In the genomic region with DNA sequence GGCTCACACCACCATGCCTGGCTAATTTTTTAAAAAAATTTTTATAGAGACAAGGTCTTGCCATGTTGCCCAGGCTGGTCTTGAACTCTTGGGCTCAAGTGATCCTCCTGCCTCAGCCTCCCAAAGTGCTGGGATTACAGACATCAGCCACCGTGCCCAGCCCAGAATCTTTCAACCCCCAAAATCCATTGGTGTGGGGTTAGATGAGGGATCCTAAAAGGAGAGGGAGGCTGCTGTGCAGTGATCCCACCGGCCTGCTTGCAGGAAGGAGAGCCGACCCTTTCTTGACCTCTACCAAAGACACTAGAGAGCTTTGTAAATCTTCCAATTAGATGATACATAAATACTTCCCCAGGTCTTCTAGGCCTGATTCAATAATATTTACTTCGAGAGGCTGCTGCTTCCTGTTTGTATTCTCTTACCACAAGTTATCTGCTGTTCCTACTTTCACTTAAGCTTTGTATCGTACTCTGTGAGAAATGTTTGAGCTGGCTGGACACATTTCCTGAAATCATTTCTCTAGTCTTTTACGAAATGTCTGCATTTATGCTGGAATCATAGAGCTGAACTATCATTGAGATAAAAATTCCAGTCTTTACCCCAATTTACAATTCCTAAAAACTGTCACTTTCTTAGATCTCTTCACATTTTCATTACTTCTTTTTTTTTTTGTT, we compare ENCODE assay signal across 8 cellular contexts.
DNase-seq lines count a peak whose midpoint lies in the region; ATAC-seq and TF ChIP-seq lines count a peak whose summit lies in the region.

No MANE protein-coding gene starts in this region.

- H3K4me1 Mint-ChIP-seq in stimulated activated effector memory CD8-positive, alpha-beta T cell treated with anti-CD3 and anti-CD28 coated beads, Interleukin-12 subunit alpha, Interleukin-12 subunit beta, amount 100 ng/mL, for 72 hours, result peaks cover 25% of the 10 kb centered on the region

- H3K27ac Mint-ChIP-seq in stimulated activated effector memory CD8-positive, alpha-beta T cell treated with anti-CD3 and anti-CD28 coated beads, Interleukin-12 subunit alpha, Interleukin-12 subunit beta, amount 100 ng/mL, for 72 hours, result peak overlapping the region; percentile 85

- no peak overlapping the region for H3K4me3 ChIP-seq in WERI-Rb-1 (ENCODE audit: low read depth, low read length)

- H3K9me3 ChIP-seq in WERI-Rb-1 (ENCODE audit: severe bottlenecking), result no peaks in the 10 kb centered on the region

- H3K36me3 ChIP-seq in WERI-Rb-1, result no peaks in the 10 kb centered on the region

- no peaks in the 10 kb centered on the region for H3K36me3 Mint-ChIP-seq in stimulated activated effector memory CD8-positive, alpha-beta T cell treated with anti-CD3 and anti-CD28 coated beads, Interleukin-12 subunit alpha, Interleukin-12 subunit beta, amount 100 ng/mL, for 72 hours

- no peaks in the 10 kb centered on the region for H3K9me3 Mint-ChIP-seq in stimulated activated effector memory CD8-positive, alpha-beta T cell treated with anti-CD3 and anti-CD28 coated beads, Interleukin-12 subunit alpha, Interleukin-12 subunit beta, amount 100 ng/mL, for 72 hours

- peak; percentile 56 for ATAC-seq in GM21576 (IDR thresholded peaks at IDR 0.05; ENCODE audit: unreplicated experiment)
- ATAC-seq in SK-N-SH treated with all-trans-retinoic acid at 6 μM for 48 hours, result peak; percentile 77
- ATAC-seq in stimulated activated effector memory CD8-positive, alpha-beta T cell treated with anti-CD3 and anti-CD28 coated beads, Interleukin-12 subunit alpha, Interleukin-12 subunit beta, amount 100 ng/mL, for 72 hours, result peak; percentile 88
- ATAC-seq in HG02970 (IDR thresholded peaks at IDR 0.05; ENCODE audit: low FRiP score, unreplicated experiment), result no peak
- no peak for ATAC-seq in HG02981 (IDR thresholded peaks at IDR 0.05; ENCODE audit: unreplicated experiment)
- no peak for ATAC-seq in GM18498 (IDR thresholded peaks at IDR 0.05; ENCODE audit: unreplicated experiment)

- TF ChIP-seq CTCF in WERI-Rb-1 (IDR thresholded peaks at IDR 0.05; ENCODE audit: low read depth, low read length), result no peak

- peak overlapping the region; percentile 58 for H3K4me3 Mint-ChIP-seq in stimulated activated effector memory CD8-positive, alpha-beta T cell treated with anti-CD3 and anti-CD28 coated beads, Interleukin-12 subunit alpha, Interleukin-12 subunit beta, amount 100 ng/mL, for 72 hours

- H3K27me3 ChIP-seq in WERI-Rb-1 (ENCODE audit: insufficient read depth, low read depth, severe bottlenecking), result no peaks in the 10 kb centered on the region

- H3K27ac ChIP-seq in WERI-Rb-1, result no peak overlapping the region

- DNase-seq in foreskin melanocyte (peak; percentile 65), WERI-Rb-1 (no peak)
- DNase-seq in stimulated activated effector memory CD8-positive, alpha-beta T cell treated with anti-CD3 and anti-CD28 coated beads, Interleukin-12 subunit alpha, Interleukin-12 subunit beta, amount 100 ng/mL, for 72 hours (ENCODE audit: low spot score in 2 of 2), result peak in 1 of 2 donors; percentile 55

TF ChIP-seq in SK-N-SH treated with all-trans-retinoic acid at 6 μM for 48 hours, 23 proteins besides CTCF, POLR2A, EP300 and RAD21:
- TF ChIP-seq TOX (CRISPR knock-in tag; IDR thresholded peaks at IDR 0.05; ENCODE audit: borderline replicate concordance), result no peak
- TF ChIP-seq SNAI2 (CRISPR knock-in tag; IDR thresholded peaks at IDR 0.05), result no peak
- TF ChIP-seq, protein P1, sequence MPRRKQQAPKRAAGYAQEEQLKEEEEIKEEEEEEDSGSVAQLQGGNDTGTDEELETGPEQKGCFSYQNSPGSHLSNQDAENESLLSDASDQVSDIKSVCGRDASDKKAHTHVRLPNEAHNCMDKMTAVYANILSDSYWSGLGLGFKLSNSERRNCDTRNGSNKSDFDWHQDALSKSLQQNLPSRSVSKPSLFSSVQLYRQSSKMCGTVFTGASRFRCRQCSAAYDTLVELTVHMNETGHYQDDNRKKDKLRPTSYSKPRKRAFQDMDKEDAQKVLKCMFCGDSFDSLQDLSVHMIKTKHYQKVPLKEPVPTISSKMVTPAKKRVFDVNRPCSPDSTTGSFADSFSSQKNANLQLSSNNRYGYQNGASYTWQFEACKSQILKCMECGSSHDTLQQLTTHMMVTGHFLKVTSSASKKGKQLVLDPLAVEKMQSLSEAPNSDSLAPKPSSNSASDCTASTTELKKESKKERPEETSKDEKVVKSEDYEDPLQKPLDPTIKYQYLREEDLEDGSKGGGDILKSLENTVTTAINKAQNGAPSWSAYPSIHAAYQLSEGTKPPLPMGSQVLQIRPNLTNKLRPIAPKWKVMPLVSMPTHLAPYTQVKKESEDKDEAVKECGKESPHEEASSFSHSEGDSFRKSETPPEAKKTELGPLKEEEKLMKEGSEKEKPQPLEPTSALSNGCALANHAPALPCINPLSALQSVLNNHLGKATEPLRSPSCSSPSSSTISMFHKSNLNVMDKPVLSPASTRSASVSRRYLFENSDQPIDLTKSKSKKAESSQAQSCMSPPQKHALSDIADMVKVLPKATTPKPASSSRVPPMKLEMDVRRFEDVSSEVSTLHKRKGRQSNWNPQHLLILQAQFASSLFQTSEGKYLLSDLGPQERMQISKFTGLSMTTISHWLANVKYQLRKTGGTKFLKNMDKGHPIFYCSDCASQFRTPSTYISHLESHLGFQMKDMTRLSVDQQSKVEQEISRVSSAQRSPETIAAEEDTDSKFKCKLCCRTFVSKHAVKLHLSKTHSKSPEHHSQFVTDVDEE (CRISPR knock-in tag; IDR thresholded peaks at IDR 0.05), result no peak
- no peak for TF ChIP-seq BACH2 (CRISPR knock-in tag; IDR thresholded peaks at IDR 0.05; ENCODE audit: borderline replicate concordance)
- TF ChIP-seq ZFP30 (CRISPR knock-in tag; IDR thresholded peaks at IDR 0.05), result no peak
- TF ChIP-seq ZNF8 (CRISPR knock-in tag; IDR thresholded peaks at IDR 0.05), result no peak
- no peak for TF ChIP-seq ZFP3 (CRISPR knock-in tag; IDR thresholded peaks at IDR 0.05)
- TF ChIP-seq GLIS3 (CRISPR knock-in tag; IDR thresholded peaks at IDR 0.05), result no peak
- no peak for TF ChIP-seq ZNF565 (CRISPR knock-in tag; conservative IDR thresholded peaks at IDR 0.05; ENCODE audit: low read depth)
- no peak for TF ChIP-seq ARNTL (CRISPR knock-in tag; IDR thresholded peaks at IDR 0.05; ENCODE audit: borderline replicate concordance, low read depth)
- no peak for TF ChIP-seq ESRRG (CRISPR knock-in tag; IDR thresholded peaks at IDR 0.05)
- TF ChIP-seq, protein P2, sequence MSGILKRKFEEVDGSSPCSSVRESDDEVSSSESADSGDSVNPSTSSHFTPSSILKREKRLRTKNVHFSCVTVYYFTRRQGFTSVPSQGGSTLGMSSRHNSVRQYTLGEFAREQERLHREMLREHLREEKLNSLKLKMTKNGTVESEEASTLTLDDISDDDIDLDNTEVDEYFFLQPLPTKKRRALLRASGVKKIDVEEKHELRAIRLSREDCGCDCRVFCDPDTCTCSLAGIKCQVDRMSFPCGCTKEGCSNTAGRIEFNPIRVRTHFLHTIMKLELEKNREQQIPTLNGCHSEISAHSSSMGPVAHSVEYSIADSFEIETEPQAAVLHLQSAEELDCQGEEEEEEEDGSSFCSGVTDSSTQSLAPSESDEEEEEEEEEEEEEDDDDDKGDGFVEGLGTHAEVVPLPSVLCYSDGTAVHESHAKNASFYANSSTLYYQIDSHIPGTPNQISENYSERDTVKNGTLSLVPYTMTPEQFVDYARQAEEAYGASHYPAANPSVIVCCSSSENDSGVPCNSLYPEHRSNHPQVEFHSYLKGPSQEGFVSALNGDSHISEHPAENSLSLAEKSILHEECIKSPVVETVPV (CRISPR knock-in tag; IDR thresholded peaks at IDR 0.05), result no peak
- no peak for TF ChIP-seq TCF4 (CRISPR knock-in tag; IDR thresholded peaks at IDR 0.05; ENCODE audit: borderline replicate concordance)
- TF ChIP-seq, protein P3, sequence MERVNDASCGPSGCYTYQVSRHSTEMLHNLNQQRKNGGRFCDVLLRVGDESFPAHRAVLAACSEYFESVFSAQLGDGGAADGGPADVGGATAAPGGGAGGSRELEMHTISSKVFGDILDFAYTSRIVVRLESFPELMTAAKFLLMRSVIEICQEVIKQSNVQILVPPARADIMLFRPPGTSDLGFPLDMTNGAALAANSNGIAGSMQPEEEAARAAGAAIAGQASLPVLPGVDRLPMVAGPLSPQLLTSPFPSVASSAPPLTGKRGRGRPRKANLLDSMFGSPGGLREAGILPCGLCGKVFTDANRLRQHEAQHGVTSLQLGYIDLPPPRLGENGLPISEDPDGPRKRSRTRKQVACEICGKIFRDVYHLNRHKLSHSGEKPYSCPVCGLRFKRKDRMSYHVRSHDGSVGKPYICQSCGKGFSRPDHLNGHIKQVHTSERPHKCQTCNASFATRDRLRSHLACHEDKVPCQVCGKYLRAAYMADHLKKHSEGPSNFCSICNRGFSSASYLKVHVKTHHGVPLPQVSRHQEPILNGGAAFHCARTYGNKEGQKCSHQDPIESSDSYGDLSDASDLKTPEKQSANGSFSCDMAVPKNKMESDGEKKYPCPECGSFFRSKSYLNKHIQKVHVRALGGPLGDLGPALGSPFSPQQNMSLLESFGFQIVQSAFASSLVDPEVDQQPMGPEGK (CRISPR knock-in tag; IDR thresholded peaks at IDR 0.05; ENCODE audit: borderline replicate concordance), result no peak
- TF ChIP-seq ISL1 (CRISPR knock-in tag; IDR thresholded peaks at IDR 0.05), result no peak

Comparison
In these comparisons a context has a peak if more than half of its experiments do, and no peak if none do; other contexts are left out.
1. ATAC-seq: peak in GM21576 (single experiment), SK-N-SH treated with all-trans-retinoic acid at 6 μM for 48 hours (single experiment) and stimulated activated effector memory CD8-positive, alpha-beta T cell treated with anti-CD3 and anti-CD28 coated beads, Interleukin-12 subunit alpha, Interleukin-12 subunit beta, amount 100 ng/mL, for 72 hours (single experiment); none in HG02970 (single experiment), HG02981 (single experiment) and GM18498 (single experiment).